ENCODE assay signal across 8 cellular contexts in the genomic region with DNA sequence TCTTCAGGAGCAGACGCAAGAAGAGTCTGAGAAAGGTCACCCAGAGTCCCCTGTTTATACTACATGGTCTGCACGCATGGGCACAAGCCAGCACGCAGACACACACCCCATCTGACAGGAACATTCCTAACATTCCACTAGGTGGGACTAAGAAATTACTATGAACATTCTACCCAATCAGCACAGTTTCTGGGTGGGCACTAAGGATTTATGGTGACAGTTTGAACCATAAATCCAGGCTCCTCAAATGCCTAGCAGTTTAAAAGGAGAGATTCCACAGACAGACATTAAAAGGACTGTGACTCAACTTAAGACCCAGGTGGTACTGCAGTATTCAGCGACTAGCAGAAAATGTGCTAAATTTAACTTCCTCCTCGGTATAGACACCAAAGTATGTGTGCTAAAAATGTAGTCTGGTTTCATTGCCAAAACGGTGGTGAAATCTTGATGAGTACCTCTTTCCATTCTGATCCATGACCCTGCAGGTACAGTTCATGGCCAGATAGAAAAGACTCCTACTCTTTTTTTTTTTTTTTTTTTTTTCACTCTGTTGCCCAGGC. TPM values are rescaled to one million over a fixed set of nuclear protein-coding genes. Genes with fewer than 3 reads are reported as not detected.
DNase-seq lines count a peak whose midpoint lies in the region; ATAC-seq lines count a peak whose summit lies in the region.

No MANE protein-coding gene starts in this region.

- ATAC-seq in GM18502 (IDR thresholded peaks at IDR 0.05; ENCODE audit: poor library complexity, unreplicated experiment) (peak; percentile 47), GM19328 (IDR thresholded peaks at IDR 0.05; ENCODE audit: unreplicated experiment) (no peak)

- intact Hi-C loops in head of caudate nucleus (cut with DNase I), result no loop called here

- DNase-seq in NOMO-1 treated with DMSO at 0.1 percent for 48 hours (lab: John Stamatoyannopoulos, UW; ENCODE audit: unreplicated experiment), result peak; percentile 56
- DNase-seq in fibroblast of gingiva (ENCODE audit: low read depth), result peak; percentile 61
- DNase-seq in pulmonary artery endothelial cell (ENCODE audit: low read depth, low spot score), result peak; percentile 93
- DNase-seq in HUDEP-2 (lab: John Stamatoyannopoulos, UW; ENCODE audit: unreplicated experiment in 76 of 76), result no peak
- DNase-seq in head of caudate nucleus, result no peak
- no peak for DNase-seq in anterior cingulate cortex (lab: John Stamatoyannopoulos, UW)

RNA-seq across cellular contexts. Expression of a gene that starts 16.2 kb away (rescaled TPM):
- total RNA-seq in pulmonary artery endothelial cell, result 6.7 and 12.1 TPM in 2 replicates

RNA-seq across cellular contexts. Expression of a gene that starts 25.3 kb away (rescaled TPM):
- 278 and 353 TPM in 2 replicates for total RNA-seq in pulmonary artery endothelial cell

RNA-seq across cellular contexts. Expression of a gene that starts 29.8 kb away (rescaled TPM):
- total RNA-seq in pulmonary artery endothelial cell, result not detected in 2 replicates

Comparison
In these comparisons a context has a peak if more than half of its experiments do, and no peak if none do; other contexts are left out.
1. DNase-seq: peak in NOMO-1 treated with DMSO at 0.1 percent for 48 hours (single experiment), fibroblast of gingiva (single experiment) and pulmonary artery endothelial cell (single experiment); none in HUDEP-2 (0 of 76), head of caudate nucleus (0 of 42) and anterior cingulate cortex (0 of 58).